ENCODE assay signal across 12 cellular contexts in the genomic region with DNA sequence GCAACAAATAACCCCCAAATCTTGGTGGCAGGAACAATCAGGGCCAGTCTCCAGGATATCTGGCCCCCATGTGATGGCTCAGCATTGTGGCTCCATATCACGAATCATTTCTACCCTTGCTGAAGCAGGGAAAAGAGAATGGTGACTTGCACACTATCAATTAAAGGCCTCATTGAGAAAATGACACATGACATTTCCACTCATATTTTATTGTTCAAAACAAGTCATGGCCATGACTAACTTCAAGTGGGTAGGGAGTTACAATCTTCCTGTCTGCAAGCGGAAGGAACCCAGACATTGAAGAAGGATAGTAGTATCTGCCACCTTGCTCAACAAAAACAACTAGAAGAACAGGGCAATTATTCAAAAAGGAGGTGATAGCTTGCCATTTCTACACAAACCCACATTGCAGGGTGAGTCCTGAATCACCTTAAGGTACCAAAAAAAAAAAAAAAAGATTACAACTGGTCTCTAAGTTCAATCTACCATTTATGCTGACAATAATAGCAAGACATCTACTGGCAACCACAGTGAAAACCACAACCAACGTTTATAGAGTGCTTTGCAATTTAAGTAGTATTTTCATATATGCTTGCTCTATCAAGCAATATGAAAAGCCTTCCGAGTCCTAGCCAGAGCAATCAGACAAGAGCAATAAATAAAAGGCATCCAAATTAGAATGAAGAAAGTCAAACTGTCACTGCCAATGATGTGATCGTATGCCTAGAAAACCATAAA.
DNase-seq lines count a peak whose midpoint lies in the region; ATAC-seq and TF ChIP-seq lines count a peak whose summit lies in the region.
"Had no signal": no experiment of that assay in that cellular context is flagged by ENCODE, and none has a peak within 500 bp of the region (broad histone marks: within the 10 kb centered on the region; RNA-seq: fewer than 3 reads in every experiment).

No MANE protein-coding gene starts in this region.

- intact Hi-C loops in ascending aorta (cut with DNase I), result no loop called here

- ATAC-seq in activated T-helper 17 cell treated with anti-CD3 and anti-CD28 coated beads, Interleukin-2, amount 50 U/mL, for 72 hours (replicated peaks), result peak; percentile 35
- no peak for ATAC-seq in GM21381 (IDR thresholded peaks at IDR 0.05; ENCODE audit: unreplicated experiment)

- H3K27ac Mint-ChIP-seq in activated T-cell treated with anti-CD3 and anti-CD28 coated beads, Interleukin-2, amount 50 U/mL, for 24 hours, result peak overlapping the region; percentile 0
- H3K27ac Mint-ChIP-seq in activated T-helper 17 cell treated with anti-CD3 and anti-CD28 coated beads, Interleukin-2, amount 50 U/mL, for 72 hours, result no peak overlapping the region

- H3K27ac ChIP-seq in ascending aorta, result no peak overlapping the region
- H3K27ac ChIP-seq: BLaER1 had no signal

- no peaks in the 10 kb centered on the region for H3K4me1 ChIP-seq in ascending aorta
- H3K4me1 ChIP-seq: BLaER1, Caco-2 had no signal

- H3K36me3 ChIP-seq in ascending aorta, result no peaks in the 10 kb centered on the region
- H3K36me3 ChIP-seq: BLaER1 had no signal

- no peak for TF ChIP-seq CTCF in ascending aorta (IDR thresholded peaks at IDR 0.05)

- peaks cover 2% of the 10 kb centered on the region for H3K4me1 Mint-ChIP-seq in activated T-cell treated with anti-CD3 and anti-CD28 coated beads, Interleukin-2, amount 50 U/mL, for 24 hours (ENCODE audit: low read depth)
- no peaks in the 10 kb centered on the region for H3K4me1 Mint-ChIP-seq in activated T-helper 17 cell treated with anti-CD3 and anti-CD28 coated beads, Interleukin-2, amount 50 U/mL, for 72 hours

- H3K36me3 Mint-ChIP-seq in activated T-cell treated with anti-CD3 and anti-CD28 coated beads, Interleukin-2, amount 50 U/mL, for 24 hours (ENCODE audit: low read depth), result no peaks in the 10 kb centered on the region
- no peaks in the 10 kb centered on the region for H3K36me3 Mint-ChIP-seq in activated T-helper 17 cell treated with anti-CD3 and anti-CD28 coated beads, Interleukin-2, amount 50 U/mL, for 72 hours (ENCODE audit: low read depth)

- H3K4me3 Mint-ChIP-seq in activated T-cell treated with anti-CD3 and anti-CD28 coated beads, Interleukin-2, amount 50 U/mL, for 24 hours, result no peak overlapping the region
- H3K4me3 Mint-ChIP-seq in activated T-helper 17 cell treated with anti-CD3 and anti-CD28 coated beads, Interleukin-2, amount 50 U/mL, for 72 hours, result no peak overlapping the region

- H3K27me3 ChIP-seq in ascending aorta, result no peaks in the 10 kb centered on the region
- H3K27me3 ChIP-seq: BLaER1 had no signal

- peaks cover 0 to 4% of the 10 kb centered on the region in 2 donors for H3K9me3 ChIP-seq in ascending aorta
- H3K9me3 ChIP-seq: BLaER1, Caco-2 had no signal

- peaks cover 10% of the 10 kb centered on the region for H3K27me3 Mint-ChIP-seq in activated T-cell treated with anti-CD3 and anti-CD28 coated beads, Interleukin-2, amount 50 U/mL, for 24 hours
- peaks cover 10% of the 10 kb centered on the region for H3K27me3 Mint-ChIP-seq in activated T-helper 17 cell treated with anti-CD3 and anti-CD28 coated beads, Interleukin-2, amount 50 U/mL, for 72 hours

- no peaks in the 10 kb centered on the region for H3K9me3 Mint-ChIP-seq in activated T-cell treated with anti-CD3 and anti-CD28 coated beads, Interleukin-2, amount 50 U/mL, for 24 hours
- no peaks in the 10 kb centered on the region for H3K9me3 Mint-ChIP-seq in activated T-helper 17 cell treated with anti-CD3 and anti-CD28 coated beads, Interleukin-2, amount 50 U/mL, for 72 hours

- no peak overlapping the region for H3K4me3 ChIP-seq in ascending aorta
- H3K4me3 ChIP-seq: BLaER1 had no signal

- no peak for DNase-seq in activated T-cell treated with anti-CD3 and anti-CD28 coated beads, Interleukin-2, amount 50 U/mL, for 24 hours
- DNase-seq in activated T-cell treated with anti-CD3 and anti-CD28 coated beads, Interleukin-2, amount 50 U/mL, for 1 hour, result no peak
- peak; percentile 11 for DNase-seq in myocyte (ENCODE audit: low read depth)
- DNase-seq in effector CD8-positive, alpha-beta T cell (lab: John Stamatoyannopoulos, UW), result no peak
- no peak for DNase-seq in ascending aorta (ENCODE audit: low spot score in 2 of 2)
- DNase-seq: 8988T; AML-193; Caco-2; CD8-positive, alpha-beta memory T cell had no signal
